In the genomic region with DNA sequence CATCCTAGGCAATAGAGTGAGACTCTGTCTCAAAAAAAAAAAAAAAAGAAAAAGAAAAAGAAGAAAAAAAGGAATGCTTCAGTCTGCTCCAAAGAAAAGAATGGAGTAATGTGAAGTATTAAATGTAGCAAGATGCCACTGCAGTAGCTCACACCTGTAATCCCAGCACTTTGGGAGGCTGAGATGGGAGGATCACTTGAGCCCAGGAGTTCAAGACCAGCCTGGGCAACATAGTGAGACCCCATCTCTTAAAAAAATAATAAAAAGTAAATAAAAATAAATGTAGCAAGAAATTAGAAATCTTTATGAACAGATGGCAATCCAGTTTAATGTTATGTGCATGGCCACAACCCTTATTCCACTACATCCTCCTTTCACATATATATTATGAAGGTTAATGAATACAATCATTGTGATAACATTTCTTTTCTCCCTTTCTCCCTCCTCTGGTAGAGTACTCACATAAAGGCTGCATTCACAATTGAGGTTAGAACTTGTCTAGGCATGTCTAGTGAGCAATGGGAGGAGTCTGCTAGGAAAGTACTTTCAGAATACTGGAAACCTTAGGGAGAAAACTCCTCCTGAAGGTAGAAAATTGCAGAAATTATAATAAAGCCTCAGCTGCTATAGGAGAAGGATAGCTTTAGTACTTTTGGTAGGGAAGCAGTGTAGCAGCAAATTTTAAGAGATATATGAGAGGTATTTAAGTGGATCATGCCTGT, we compare ENCODE assay signal across 10 cellular contexts. TPM values are rescaled to one million over a fixed set of nuclear protein-coding genes. Genes with fewer than 3 reads are reported as not detected.
A peak's percentile ranks its signal among the peaks of the same experiment; 100 is the strongest.
DNase-seq lines count a peak whose midpoint lies in the region; ATAC-seq, FAIRE-seq and TF ChIP-seq lines count a peak whose summit lies in the region.
"Had no signal": no experiment of that assay in that cellular context is flagged by ENCODE, and none has a peak within 500 bp of the region (broad histone marks: within the 10 kb centered on the region; RNA-seq: fewer than 3 reads in every experiment).

No MANE protein-coding gene starts in this region.

- TF ChIP-seq RAD21 in A549 (conservative IDR thresholded peaks at IDR 0.05 in 1 of 2, IDR thresholded peaks at IDR 0.05 in 1 of 2) = no peak

- no peak for FAIRE-seq in A549 (lab: Jason Lieb, UNC)
- no peak for FAIRE-seq in GM12892 (lab: Jason Lieb, UNC)

- peak overlapping the region; percentile 73 to 78 for H3K27ac ChIP-seq in A549
- H3K27ac ChIP-seq in DND-41 (ENCODE audit: low read length) = no peak overlapping the region

- H3K4me3 ChIP-seq in A549 (no peak overlapping the region), DND-41 (ENCODE audit: low read depth in 1 of 2, low read length in 2 of 2) (no peak overlapping the region), foreskin fibroblast (ENCODE audit: low read depth in 1 of 2, low read length in 2 of 2) (no peak overlapping the region)

- no peak overlapping the region for H3K9ac ChIP-seq in DND-41 (ENCODE audit: low read depth, low read length)

- H4K20me1 ChIP-seq in DND-41 (ENCODE audit: insufficient read depth, low read length) = no peaks in the 10 kb centered on the region

- no peaks in the 10 kb centered on the region for H3K9me3 ChIP-seq in A549
- H3K9me3 ChIP-seq in DND-41 (ENCODE audit: insufficient read depth, low read length, severe bottlenecking) = no peaks in the 10 kb centered on the region

- H3K36me3 ChIP-seq in DND-41 (ENCODE audit: insufficient read depth, low read length) = no peaks in the 10 kb centered on the region

- CTCF ChIA-PET in A549 (lab: Yijun Ruan, JAX) = interaction anchor here (0.6 to 2.6 kb wide), 3 partner anchors 17 to 25 kb away, joined by 4 to 11 read pairs (median 7); partner anchors contain the start of gene ATAD1

- POLR2A ChIA-PET in A549 (lab: Yijun Ruan, JAX) = interaction anchor here (1.0 kb wide), 1 partner anchor 27 kb away, joined by 3 read pairs; no protein-coding TSS in a partner anchor

- DNase-seq in A549 (ENCODE audit: low read depth in 1 of 2, low spot score in 1 of 2) (peak in 1 of 2 experiments; percentile 60), DND-41 (no peak), foreskin fibroblast (peak; percentile 52 to 77), GM12892 (ENCODE audit: insufficient read length) (no peak), NCI-H1092 treated with DMSO at 0.1 percent for 48 hours (lab: John Stamatoyannopoulos, UW) (no peak), HK-2 (ENCODE audit: unreplicated experiment) (no peak)
- DNase-seq: activated CD4-positive, CD25-positive, alpha-beta regulatory T cell; NCI-H774 had no signal

- H3K4me2 ChIP-seq in A549 = peak overlapping the region; percentile 59
- H3K4me2 ChIP-seq in DND-41 (ENCODE audit: insufficient read depth, low read length) = no peak overlapping the region

- no peak overlapping the region for H2AFZ ChIP-seq in DND-41 (ENCODE audit: low read depth, low read length)

- TF ChIP-seq EP300 in A549 (IDR thresholded peaks at IDR 0.05) = no peak

- no peak for ATAC-seq in A549
- ATAC-seq in DND-41 (ENCODE audit: insufficient read depth, low read depth) = peak; percentile 88
- peak; percentile 75 for ATAC-seq in SK-N-SH treated with all-trans-retinoic acid at 6 μM for 48 hours
- no peak for ATAC-seq in GM21447 (IDR thresholded peaks at IDR 0.05; ENCODE audit: unreplicated experiment)

- H3K79me2 ChIP-seq in DND-41 (ENCODE audit: insufficient read depth, low read length) = no peaks in the 10 kb centered on the region

- TF ChIP-seq POLR2A in A549 (IDR thresholded peaks at IDR 0.05; ENCODE audit: low read length) (no peak), GM12892 (IDR thresholded peaks at IDR 0.05; ENCODE audit: low read depth, low read length) (no peak)

- TF ChIP-seq CTCF in A549 (IDR thresholded peaks at IDR 0.05) (no peak), DND-41 (IDR thresholded peaks at IDR 0.05; ENCODE audit: borderline replicate concordance, extremely low read depth, low read length, poor library complexity, severe bottlenecking) (peak; percentile 9), foreskin fibroblast (IDR thresholded peaks at IDR 0.05; ENCODE audit: low read depth, low read length) (no peak)

- peaks cover 63% of the 10 kb centered on the region for H3K4me1 ChIP-seq in A549
- peaks cover 13% of the 10 kb centered on the region; the same call in 1 of the 2 replicates for H3K4me1 ChIP-seq in DND-41 (ENCODE audit: insufficient read depth, low read length)

- no peaks in the 10 kb centered on the region for H3K27me3 ChIP-seq in DND-41 (ENCODE audit: insufficient read depth, low read length, poor library complexity)

TF ChIP-seq in A549, 52 proteins besides CTCF, POLR2A, EP300 and RAD21:
- no peak for TF ChIP-seq HES2 (IDR thresholded peaks at IDR 0.05)
- peak; percentile 95; the same call in 1 of the 2 replicates for TF ChIP-seq TP53 (CRISPR knock-in tag; IDR thresholded peaks at IDR 0.05)
- TF ChIP-seq ZNF302 (CRISPR knock-in tag; IDR thresholded peaks at IDR 0.05) = no peak

TF ChIP-seq in SK-N-SH treated with all-trans-retinoic acid at 6 μM for 48 hours, 23 proteins besides CTCF, POLR2A, EP300 and RAD21:
- TF ChIP-seq TOX (CRISPR knock-in tag; IDR thresholded peaks at IDR 0.05; ENCODE audit: borderline replicate concordance) = 0 out of 2 replicates have a peak, but pooled peaks have one; percentile 32
- no peak for TF ChIP-seq SNAI2 (CRISPR knock-in tag; IDR thresholded peaks at IDR 0.05)

RNA-seq across cellular contexts. Expression of gene KLLN, which starts 20.4 kb away (rescaled TPM):
- polyA plus RNA-seq in A549 (2011; rRNA removed) = 0.44 and 0.58 TPM in 2 replicates
- 0.22 and 0.26 TPM in 2 replicates for polyA plus RNA-seq in A549 (2012; cell fraction: cytosol; rRNA removed)
- 0.26 and 0.28 TPM in 2 replicates for polyA plus RNA-seq in A549 (2012; cell fraction: nucleus; rRNA removed)
- polyA plus RNA-seq in A549 (2017; fragmentation: RNase III; extraction: RNeasy Plus Mini Kit Qiagen cat#74134 plus additional on column Dnase treatment) = 0.55 to 0.71 TPM (median 0.57 TPM) in 3 replicates
- polyA minus RNA-seq in A549 (2011; rRNA and poly(A)+ RNA removed) = 0.78 and 0.83 TPM in 2 replicates
- 2.0 TPM for polyA plus RNA-seq in GM12892 (2012; ENCODE audit: missing spikeins)

RNA-seq across cellular contexts. Expression of gene PTEN, which starts 20.5 kb away (rescaled TPM):
- 51.9 and 58.3 TPM in 2 replicates for polyA plus RNA-seq in A549 (2011; rRNA removed)
- 7.3 and 8.5 TPM in 2 replicates for polyA plus RNA-seq in A549 (2012; cell fraction: cytosol; rRNA removed)
- polyA plus RNA-seq in A549 (2012; cell fraction: nucleus; rRNA removed) = 3.7 and 5.2 TPM in 2 replicates
- 33.6 to 39.5 TPM (median 36.6 TPM) in 3 replicates for polyA plus RNA-seq in A549 (2017; fragmentation: RNase III; extraction: RNeasy Plus Mini Kit Qiagen cat#74134 plus additional on column Dnase treatment)
- 37.1 and 53.1 TPM in 2 replicates for polyA minus RNA-seq in A549 (2011; rRNA and poly(A)+ RNA removed)
- polyA plus RNA-seq in GM12892 (2012; ENCODE audit: missing spikeins) = 101 TPM

RNA-seq across cellular contexts. Expression of gene ATAD1, which starts 24.9 kb away (rescaled TPM):
- polyA plus RNA-seq in A549 (2011; rRNA removed) = 66.7 and 94.8 TPM in 2 replicates
- 8.4 and 8.8 TPM in 2 replicates for polyA plus RNA-seq in A549 (2012; cell fraction: cytosol; rRNA removed)
- polyA plus RNA-seq in A549 (2012; cell fraction: nucleus; rRNA removed) = 4.7 and 8.5 TPM in 2 replicates
- polyA plus RNA-seq in A549 (2017; fragmentation: RNase III; extraction: RNeasy Plus Mini Kit Qiagen cat#74134 plus additional on column Dnase treatment) = 30.0 to 32.3 TPM (median 32.3 TPM) in 3 replicates
- 22.9 and 25.5 TPM in 2 replicates for polyA minus RNA-seq in A549 (2011; rRNA and poly(A)+ RNA removed)
- polyA plus RNA-seq in GM12892 (2012; ENCODE audit: missing spikeins) = 33.6 TPM

Comparison
In these comparisons a context has a peak if more than half of its experiments do, and no peak if none do; other contexts are left out.
1. ATAC-seq: peak in DND-41 (single experiment) and SK-N-SH treated with all-trans-retinoic acid at 6 μM for 48 hours (single experiment); none in A549 (0 of 2) and GM21447 (single experiment).
2. DNase-seq: peak in foreskin fibroblast (2 of 2); none in DND-41 (single experiment), GM12892 (single experiment), NCI-H1092 treated with DMSO at 0.1 percent for 48 hours (single experiment) and HK-2 (single experiment).